In the genomic region with DNA sequence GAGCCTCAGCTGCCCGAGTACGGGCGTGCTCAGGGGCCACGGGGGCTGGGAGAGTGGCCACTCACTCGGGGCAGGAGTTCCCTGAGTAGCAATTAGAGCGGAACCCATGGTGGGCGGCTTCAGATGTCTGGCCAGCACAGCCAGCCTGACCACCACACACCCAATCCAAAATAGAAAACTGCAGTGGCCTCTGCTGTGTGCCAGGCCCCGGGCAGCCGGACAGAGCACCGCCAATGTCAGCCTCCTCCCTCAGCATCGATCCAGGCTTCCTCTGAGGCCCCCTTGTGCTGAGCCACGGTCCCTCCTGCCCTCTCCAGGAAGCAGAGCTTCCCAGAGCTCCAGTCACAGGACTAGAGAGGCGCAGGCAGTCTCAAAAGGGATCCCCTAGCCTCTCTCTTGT, we compare ENCODE assay signal across 12 cellular contexts. TPM values are rescaled to one million over a fixed set of nuclear protein-coding genes. Genes with fewer than 3 reads are reported as not detected.
DNase-seq lines count a peak whose midpoint lies in the region; ATAC-seq and TF ChIP-seq lines count a peak whose summit lies in the region.
"Had no signal": no experiment of that assay in that cellular context is flagged by ENCODE, and none has a peak within 500 bp of the region (broad histone marks: within the 10 kb centered on the region; RNA-seq: fewer than 3 reads in every experiment).

No MANE protein-coding gene starts in this region.

- H3K36me3 Mint-ChIP-seq in osteocyte (ENCODE audit: unreplicated experiment): no peaks in the 10 kb centered on the region

- ATAC-seq in IMR-90 (ENCODE audit: low read depth) (peak; percentile 33), GM19395 (IDR thresholded peaks at IDR 0.05; ENCODE audit: unreplicated experiment) (no peak)

- H3K36me3 ChIP-seq in IMR-90 (ENCODE audit: control insufficient read depth, insufficient read depth, low read length): peaks cover 8% of the 10 kb centered on the region; the same call in 1 of the 2 replicates

- peak overlapping the region; percentile 96 for H2AK9ac ChIP-seq in IMR-90 (replicated peaks; ENCODE audit: low read depth, low read length, poor library complexity)

- in situ Hi-C loops in IMR-90 (cut with MboI; ENCODE audit: low sequenced_read_pairs): loop anchor here (10.0 kb wide), 1 partner anchor 152 kb away; no protein-coding TSS in a partner anchor

- intact Hi-C loops in IMR-90 (cut with micrococcal nuclease): loop anchor here (1.0 to 5.0 kb wide), 3 partner anchors 82 to 175 kb away; no protein-coding TSS in a partner anchor

- H3K27me3 Mint-ChIP-seq in osteocyte (ENCODE audit: unreplicated experiment): peaks cover 40% of the 10 kb centered on the region

- H3K14ac ChIP-seq in IMR-90 (replicated peaks; ENCODE audit: low read depth, low read length): no peak overlapping the region

- no peak overlapping the region for H2BK5ac ChIP-seq in IMR-90 (ENCODE audit: low read depth, low read length, poor library complexity, severe bottlenecking)

- H3K4me1 ChIP-seq in IMR-90 (ENCODE audit: control insufficient read depth, insufficient read depth, low read length): peaks cover 15% of the 10 kb centered on the region

- no peak overlapping the region for H4K91ac ChIP-seq in IMR-90 (ENCODE audit: insufficient read depth, low read depth, low read length)

- H3K9me3 Mint-ChIP-seq in osteocyte (ENCODE audit: unreplicated experiment): no peaks in the 10 kb centered on the region
- H3K9me3 Mint-ChIP-seq: central memory CD8-positive, alpha-beta T cell had no signal

- 0 out of 2 replicates have a peak overlapping the region, but pooled peaks have one; percentile 9 for H3K9ac ChIP-seq in IMR-90 (ENCODE audit: low read depth, low read length)

- peaks cover 43% of the 10 kb centered on the region for H4K20me1 ChIP-seq in IMR-90 (ENCODE audit: insufficient read depth, low read length)

- no peak overlapping the region for H3K27ac ChIP-seq in IMR-90 (ENCODE audit: insufficient read depth, low read length)

- H3K4me3 Mint-ChIP-seq in osteocyte (ENCODE audit: unreplicated experiment): peak overlapping the region; percentile 37

- no peak overlapping the region for H3K18ac ChIP-seq in IMR-90 (ENCODE audit: low read depth, low read length)

- no peak overlapping the region for H2BK15ac ChIP-seq in IMR-90 (ENCODE audit: low read depth, low read length)

- H3K9me3 ChIP-seq in IMR-90 (ENCODE audit: control insufficient read depth, insufficient read depth, low read length): no peaks in the 10 kb centered on the region

- TF ChIP-seq CTCF in AG09309 (IDR thresholded peaks at IDR 0.05; ENCODE audit: control insufficient read depth, insufficient read depth, low read depth, low read length, missing control alignments) (peak; percentile 88), IMR-90 (conservative IDR thresholded peaks at IDR 0.05; ENCODE audit: low read depth, low read length) (peak; percentile 59), fibroblast of villous mesenchyme (IDR thresholded peaks at IDR 0.05; ENCODE audit: insufficient read depth, low read depth, low read length) (peak; percentile 66), osteocyte (IDR thresholded peaks at IDR 0.05) (no peak)

- H3K4ac ChIP-seq in IMR-90 (ENCODE audit: low read depth, low read length): 0 out of 2 replicates have a peak overlapping the region, but pooled peaks have one; percentile 55

- H3K79me1 ChIP-seq in IMR-90 (ENCODE audit: low read depth in 1 of 2, low read length in 2 of 2): peaks cover 16 to 63% of the 10 kb centered on the region in 2 experiments

- dilution Hi-C loops in IMR-90 (cut with HindIII; ENCODE audit: low sequenced_read_pairs, unreplicated experiment): no loop called here

- peak overlapping the region; percentile 78; the same call in 1 of the 2 replicates for H2AK5ac ChIP-seq in IMR-90 (ENCODE audit: low read depth, low read length)

- no peak overlapping the region for H3K56ac ChIP-seq in IMR-90 (ENCODE audit: extremely low read depth, insufficient read depth, low read length)

- peak; percentile 69 for TF ChIP-seq RAD21 in IMR-90 (IDR thresholded peaks at IDR 0.05; ENCODE audit: low read length)

- WGBS in IMR-90 (ENCODE audit: extremely low coverage in 2 of 2, insufficient read length in 1 of 2), 2 experiments: 54% methylated on average over 5 of the region's 13 CpGs; no CpG with 5 or more reads in 1 of the 2 experiments

- peaks cover 8% of the 10 kb centered on the region for H3K4me1 Mint-ChIP-seq in osteocyte (ENCODE audit: unreplicated experiment)

- H4K8ac ChIP-seq in IMR-90 (ENCODE audit: low read depth in 2 of 2, low read length in 2 of 2): peak overlapping the region in 1 of 2 experiments; percentile 12; a peak in 1 of 4 replicates

- peak overlapping the region; percentile 85; the same call in 1 of the 2 replicates for H3K4me2 ChIP-seq in IMR-90 (ENCODE audit: low read depth, low read length)

- POLR2A ChIA-PET in IMR-90 (lab: Charles Lee; ENCODE audit: unreplicated experiment): no interaction called here

- H3K4me3 ChIP-seq in AG09309 (ENCODE audit: control insufficient read depth, low read depth, low read length) (peak overlapping the region; percentile 91), IMR-90 (ENCODE audit: insufficient read depth, low read depth, low read length) (no peak overlapping the region), fibroblast of villous mesenchyme (ENCODE audit: low read depth, low read length) (peak overlapping the region; percentile 82)

- no peak for TF ChIP-seq POLR2A in IMR-90 (IDR thresholded peaks at IDR 0.05; ENCODE audit: low read depth, low read length)

- H4K5ac ChIP-seq in IMR-90 (ENCODE audit: low read depth, low read length): no peak overlapping the region

- peak overlapping the region; percentile 65 for H2AFZ ChIP-seq in IMR-90 (replicated peaks; ENCODE audit: low read length, poor library complexity)

- H2BK120ac ChIP-seq in IMR-90 (ENCODE audit: low read depth, low read length): no peak overlapping the region

- H2BK20ac ChIP-seq in IMR-90 (ENCODE audit: low read depth, low read length): no peak overlapping the region

- peak overlapping the region; percentile 86 for H3K23ac ChIP-seq in IMR-90 (ENCODE audit: low read depth, low read length)

- CTCF ChIA-PET in IMR-90 (lab: Yijun Ruan, JAX): interaction anchor here (1.0 kb wide), 1 partner anchor 61 kb away, joined by 3 read pairs; no protein-coding TSS in a partner anchor

- peaks cover 4% of the 10 kb centered on the region for H3K9me1 ChIP-seq in IMR-90 (ENCODE audit: insufficient read depth, low read length)

- no peaks in the 10 kb centered on the region for H3K27me3 ChIP-seq in IMR-90 (ENCODE audit: control insufficient read depth, insufficient read depth, low read length)

- peak; percentile 45 for DNase-seq in AG09309 (ENCODE audit: low read depth)
- DNase-seq in IMR-90: peak; percentile 59
- DNase-seq in fibroblast of villous mesenchyme (ENCODE audit: low read depth): peak; percentile 74
- DNase-seq in osteocyte (ENCODE audit: extremely low spot score, unreplicated experiment): no peak
- no peak for DNase-seq in CD1c-positive myeloid dendritic cell (ENCODE audit: extremely low spot score)
- no peak for DNase-seq in COR-L47 (lab: John Stamatoyannopoulos, UW)
- no peak for DNase-seq in SW 1271 (lab: John Stamatoyannopoulos, UW)
- DNase-seq: NCI-H2107; stimulated activated CD4-positive, alpha-beta T cell treated with anti-CD3 and anti-CD28 coated beads, Interleukin-12 subunit alpha, Interleukin-12 subunit beta, amount 100 ng/mL, for 4 hours; stimulated activated naive CD4-positive, alpha-beta T cell had no signal

- no peak overlapping the region for H3K27ac Mint-ChIP-seq in osteocyte (ENCODE audit: unreplicated experiment)

- no TSS peak for BruUV-seq in IMR-90 (replicated peaks; lab: Mats Ljungman, UMichigan)

TF ChIP-seq in IMR-90, 13 proteins besides CTCF, POLR2A, EP300 and RAD21:
- TF ChIP-seq NFE2L2 (IDR thresholded peaks at IDR 0.05; ENCODE audit: low read depth, low read length): no peak
- TF ChIP-seq SMC3 (IDR thresholded peaks at IDR 0.05; ENCODE audit: low read depth, low read length): peak; percentile 69
- TF ChIP-seq MAZ (IDR thresholded peaks at IDR 0.05; ENCODE audit: borderline replicate concordance, low read depth, low read length): no peak; the same call in 1 of the 2 replicates
- no peak for TF ChIP-seq MAFK (IDR thresholded peaks at IDR 0.05; ENCODE audit: low read depth, low read length)
- TF ChIP-seq, protein P1, sequence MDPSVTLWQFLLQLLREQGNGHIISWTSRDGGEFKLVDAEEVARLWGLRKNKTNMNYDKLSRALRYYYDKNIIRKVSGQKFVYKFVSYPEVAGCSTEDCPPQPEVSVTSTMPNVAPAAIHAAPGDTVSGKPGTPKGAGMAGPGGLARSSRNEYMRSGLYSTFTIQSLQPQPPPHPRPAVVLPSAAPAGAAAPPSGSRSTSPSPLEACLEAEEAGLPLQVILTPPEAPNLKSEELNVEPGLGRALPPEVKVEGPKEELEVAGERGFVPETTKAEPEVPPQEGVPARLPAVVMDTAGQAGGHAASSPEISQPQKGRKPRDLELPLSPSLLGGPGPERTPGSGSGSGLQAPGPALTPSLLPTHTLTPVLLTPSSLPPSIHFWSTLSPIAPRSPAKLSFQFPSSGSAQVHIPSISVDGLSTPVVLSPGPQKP (IDR thresholded peaks at IDR 0.05; ENCODE audit: borderline replicate concordance, low read depth, low read length): no peak
TF ChIP-seq in IMR-90: peak in this region for 1.

RNA-seq across cellular contexts. Expression of a gene that starts 2.7 kb away (rescaled TPM):
- total RNA-seq in IMR-90 (2012; rRNA removed) (18.3 and 19.0 TPM in 2 replicates), fibroblast of villous mesenchyme (30.2 and 44.5 TPM in 2 replicates), osteocyte (10.7 and 12.2 TPM in 2 replicates)
- polyA plus RNA-seq in IMR-90 (2012; rRNA removed): 58.8 and 68.2 TPM in 2 replicates
- polyA plus RNA-seq in IMR-90 (2012; cell fraction: cytosol; rRNA removed): 45.1 and 77.2 TPM in 2 replicates
- polyA plus RNA-seq in IMR-90 (2012; cell fraction: nucleus; rRNA removed; ENCODE audit: low replicate concordance): 77.0 and 118 TPM in 2 replicates

Comparison
In these comparisons a context has a peak if more than half of its experiments do, and no peak if none do; other contexts are left out.
1. DNase-seq: peak in AG09309 (single experiment), IMR-90 (single experiment) and fibroblast of villous mesenchyme (single experiment); none in osteocyte (single experiment), CD1c-positive myeloid dendritic cell (single experiment), COR-L47 (single experiment) and SW 1271 (0 of 2).